In genomic region chr9:123487944-123488343, GRCh38 we compare ENCODE assay signal across 2 cellular contexts.
TF ChIP-seq lines count a peak whose summit lies in the region.

No MANE protein-coding gene starts in this region.

TF ChIP-seq in HepG2, 621 proteins besides CTCF, POLR2A, EP300 and RAD21:
- TF ChIP-seq ZNF563 (CRISPR knock-in tag; IDR thresholded peaks at IDR 0.05): no peak
- TF ChIP-seq ZBTB33 (CRISPR knock-in tag; IDR thresholded peaks at IDR 0.05): 0 out of 2 replicates have a peak, but pooled peaks have one; percentile 28
- TF ChIP-seq TBP (CRISPR knock-in tag; IDR thresholded peaks at IDR 0.05): no peak
- no peak for TF ChIP-seq ZNF761 (CRISPR knock-in tag; conservative IDR thresholded peaks at IDR 0.05)

TF ChIP-seq in H1, 55 proteins besides CTCF, POLR2A, EP300 and RAD21:
- TF ChIP-seq NRF1 (IDR thresholded peaks at IDR 0.05; ENCODE audit: low read depth, low read length): no peak
- no peak for TF ChIP-seq ASH2L (IDR thresholded peaks at IDR 0.05; ENCODE audit: low read length)
- no peak for TF ChIP-seq POU5F1 (IDR thresholded peaks at IDR 0.05; ENCODE audit: low read depth, low read length)
- TF ChIP-seq CBX5 (IDR thresholded peaks at IDR 0.05; ENCODE audit: low read depth, low read length): no peak
- no peak for TF ChIP-seq PHF8 (conservative IDR thresholded peaks at IDR 0.05; ENCODE audit: low read depth, low read length)
TF ChIP-seq in H1: peak in this region for 0.
